ENCODE assay signal across 8 cellular contexts in the genomic region with DNA sequence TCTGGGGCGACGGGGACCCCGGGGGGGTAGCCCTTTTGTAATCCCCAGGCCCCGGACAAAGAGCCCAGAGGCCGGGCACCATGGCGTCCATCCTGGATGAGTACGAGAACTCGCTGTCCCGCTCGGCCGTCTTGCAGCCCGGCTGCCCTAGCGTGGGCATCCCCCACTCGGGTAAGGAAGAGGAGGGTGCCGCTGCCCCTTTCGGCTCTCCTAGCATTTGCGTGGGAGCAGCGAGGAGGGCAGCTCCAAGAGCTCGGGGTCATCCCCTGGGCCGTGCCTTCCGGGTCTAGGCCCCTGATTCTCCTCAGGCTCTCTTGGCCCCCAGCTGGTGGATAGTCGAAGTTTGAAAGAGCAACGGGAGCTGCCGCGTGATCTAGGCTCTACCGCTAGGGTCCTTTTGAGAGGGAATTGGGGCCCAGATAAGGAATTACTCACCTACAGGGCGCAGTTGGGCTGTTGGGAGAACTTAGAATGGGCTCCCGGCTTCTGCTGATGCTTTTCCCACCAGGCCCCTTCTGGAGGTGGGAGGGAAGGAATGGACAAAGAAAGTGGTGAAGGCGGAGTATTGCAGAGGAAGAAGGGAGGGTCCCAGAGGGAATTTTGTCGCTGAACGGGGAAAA. TPM values are rescaled to one million over a fixed set of nuclear protein-coding genes. Genes with fewer than 3 reads are reported as not detected.
DNase-seq lines count a peak whose midpoint lies in the region; ATAC-seq and TF ChIP-seq lines count a peak whose summit lies in the region.

No MANE protein-coding gene starts in this region.

- H3K27ac ChIP-seq in neural progenitor cell: peak overlapping the region; percentile 39

- H3K4me2 ChIP-seq in neural progenitor cell: peak overlapping the region; percentile 98

- no peaks in the 10 kb centered on the region for H3K27me3 Mint-ChIP-seq in activated T-helper 17 cell treated with anti-CD3 and anti-CD28 coated beads, Interleukin-2, amount 50 U/mL, for 72 hours
- H3K27me3 Mint-ChIP-seq in neural progenitor cell (ENCODE audit: insufficient read depth, low read depth): peaks cover 9% of the 10 kb centered on the region

- H3K4me1 Mint-ChIP-seq in activated T-helper 17 cell treated with anti-CD3 and anti-CD28 coated beads, Interleukin-2, amount 50 U/mL, for 72 hours: peaks cover 13% of the 10 kb centered on the region
- H3K4me1 Mint-ChIP-seq in neural progenitor cell: peaks cover 23% of the 10 kb centered on the region

- peaks cover 26% of the 10 kb centered on the region for H3K79me2 ChIP-seq in neural progenitor cell (ENCODE audit: low read depth)

- peak overlapping the region; percentile 94 for H3K27ac Mint-ChIP-seq in activated T-helper 17 cell treated with anti-CD3 and anti-CD28 coated beads, Interleukin-2, amount 50 U/mL, for 72 hours
- peak overlapping the region; percentile 91 for H3K27ac Mint-ChIP-seq in neural progenitor cell

- H3K4me1 ChIP-seq in neural progenitor cell: peaks cover 7% of the 10 kb centered on the region

- peak; percentile 49 for DNase-seq in activated gamma-delta T cell treated with Interleukin-2 at 50 U/mL for 16 hours
- DNase-seq in activated gamma-delta T cell (lab: John Stamatoyannopoulos, UW): no peak
- peak; percentile 95 for DNase-seq in RKO (ENCODE audit: low spot score)
- peak; percentile 78 for DNase-seq in fibroblast of the aortic adventitia (ENCODE audit: low read depth)
- DNase-seq in neural progenitor cell (ENCODE audit: low spot score): peak; percentile 85

- H3K9me3 ChIP-seq in neural progenitor cell (ENCODE audit: low read depth): no peaks in the 10 kb centered on the region

- peak overlapping the region; percentile 73 for H2AFZ ChIP-seq in neural progenitor cell (replicated peaks)

- no peaks in the 10 kb centered on the region for H4K20me1 ChIP-seq in neural progenitor cell (ENCODE audit: low read depth)

- no peaks in the 10 kb centered on the region for H3K9me3 Mint-ChIP-seq in activated T-helper 17 cell treated with anti-CD3 and anti-CD28 coated beads, Interleukin-2, amount 50 U/mL, for 72 hours
- no peaks in the 10 kb centered on the region for H3K9me3 Mint-ChIP-seq in neural progenitor cell

- no peaks in the 10 kb centered on the region for H3K36me3 ChIP-seq in neural progenitor cell

- H3K4me3 ChIP-seq in fibroblast of the aortic adventitia (ENCODE audit: low read depth, low read length) (peak overlapping the region; percentile 92), neural progenitor cell (peak overlapping the region; percentile 84)

- peaks cover 47% of the 10 kb centered on the region for H3K36me3 Mint-ChIP-seq in activated T-helper 17 cell treated with anti-CD3 and anti-CD28 coated beads, Interleukin-2, amount 50 U/mL, for 72 hours (ENCODE audit: low read depth)
- peaks cover 13% of the 10 kb centered on the region for H3K36me3 Mint-ChIP-seq in neural progenitor cell

- peak overlapping the region; percentile 66 for H3K9ac ChIP-seq in neural progenitor cell

- H3K27me3 ChIP-seq in neural progenitor cell: peaks cover 20% of the 10 kb centered on the region

- ATAC-seq in HG03175 (IDR thresholded peaks at IDR 0.05; ENCODE audit: unreplicated experiment): peak; percentile 57
- peak; percentile 40 for ATAC-seq in activated T-helper 17 cell treated with anti-CD3 and anti-CD28 coated beads, Interleukin-2, amount 50 U/mL, for 72 hours (replicated peaks)
- no peak for ATAC-seq in HG03139 (IDR thresholded peaks at IDR 0.05; ENCODE audit: unreplicated experiment)

- H3K4me3 Mint-ChIP-seq in activated T-helper 17 cell treated with anti-CD3 and anti-CD28 coated beads, Interleukin-2, amount 50 U/mL, for 72 hours: peak overlapping the region; percentile 94
- peak overlapping the region; percentile 98 for H3K4me3 Mint-ChIP-seq in neural progenitor cell

- TF ChIP-seq CTCF in fibroblast of the aortic adventitia (IDR thresholded peaks at IDR 0.05; ENCODE audit: insufficient read depth, low read length) (peak; percentile 75), neural progenitor cell (IDR thresholded peaks at IDR 0.05) (peak; percentile 62)

- H3F3A ChIP-seq in neural progenitor cell (ENCODE audit: low read depth): peaks cover 4% of the 10 kb centered on the region

RNA-seq across cellular contexts. Expression of a gene that starts 0.5 kb away (rescaled TPM):
- total RNA-seq in activated T-helper 17 cell treated with anti-CD3 and anti-CD28 coated beads, Interleukin-2, amount 50 U/mL, for 72 hours: 10 to 100 TPM in 1 of 2 donors, 1 to 10 TPM in 1; 5.6 to 12.0 TPM
- total RNA-seq in fibroblast of the aortic adventitia (ENCODE audit: low replicate concordance): 32.2 and 57.4 TPM in 2 replicates
- total RNA-seq in neural progenitor cell (ENCODE audit: low replicate concordance): 8.0 and 22.2 TPM in 2 replicates

RNA-seq across cellular contexts. Expression of a gene that starts 20.8 kb away (rescaled TPM):
- under 1 TPM; 0.24 to 0.45 TPM for total RNA-seq in activated T-helper 17 cell treated with anti-CD3 and anti-CD28 coated beads, Interleukin-2, amount 50 U/mL, for 72 hours
- total RNA-seq in fibroblast of the aortic adventitia (ENCODE audit: low replicate concordance) (0.82 TPM in 1 of 2 replicates, not detected in the other), neural progenitor cell (ENCODE audit: low replicate concordance) (1.2 TPM in 1 of 2 replicates, not detected in the other)

RNA-seq across cellular contexts. Expression of a gene that starts 34.3 kb away (rescaled TPM):
- total RNA-seq in activated T-helper 17 cell treated with anti-CD3 and anti-CD28 coated beads, Interleukin-2, amount 50 U/mL, for 72 hours: not detected
- 0.08 and 0.09 TPM in 2 replicates for total RNA-seq in fibroblast of the aortic adventitia (ENCODE audit: low replicate concordance)
- 0.12 TPM in 1 of 2 replicates, not detected in the other for total RNA-seq in neural progenitor cell (ENCODE audit: low replicate concordance)

RNA-seq across cellular contexts. Expression of a gene that starts 51.0 kb away (rescaled TPM):
- 10 to 100 TPM in 1 of 2 donors, 1 to 10 TPM in 1; 8.4 to 11.7 TPM for total RNA-seq in activated T-helper 17 cell treated with anti-CD3 and anti-CD28 coated beads, Interleukin-2, amount 50 U/mL, for 72 hours
- not detected in 2 replicates for total RNA-seq in fibroblast of the aortic adventitia (ENCODE audit: low replicate concordance)
- total RNA-seq in neural progenitor cell (ENCODE audit: low replicate concordance): 12.0 and 13.7 TPM in 2 replicates

RNA-seq across cellular contexts. Expression of a gene that starts 58.5 kb away (rescaled TPM):
- total RNA-seq in activated T-helper 17 cell treated with anti-CD3 and anti-CD28 coated beads, Interleukin-2, amount 50 U/mL, for 72 hours: 1 to 10 TPM; 2.4 to 6.8 TPM
- 4.7 and 11.4 TPM in 2 replicates for total RNA-seq in fibroblast of the aortic adventitia (ENCODE audit: low replicate concordance)
- total RNA-seq in neural progenitor cell (ENCODE audit: low replicate concordance): 2.4 and 4.8 TPM in 2 replicates
